Comparison of ENCODE assay signal across 22 cellular contexts in genomic region chr10:96093948-96094347, GRCh38. TPM values are rescaled to one million over a fixed set of nuclear protein-coding genes. Genes with fewer than 3 reads are reported as not detected.
DNase-seq lines count a peak whose midpoint lies in the region; ATAC-seq, FAIRE-seq and TF ChIP-seq lines count a peak whose summit lies in the region.
"Had no signal": no experiment of that assay in that cellular context is flagged by ENCODE, and none has a peak within 500 bp of the region (broad histone marks: within the 10 kb centered on the region; RNA-seq: fewer than 3 reads in every experiment).

No MANE protein-coding gene starts in this region.

- H3K36me3 Mint-ChIP-seq in activated T-helper 2 cell treated with anti-CD3 and anti-CD28 coated beads, Interferon-gamma antibody, Interleukin-2, Interleukin-4, amounts not matched to agents 10 μg/mL and 5 μg/mL and 100 μg/mL, durations not matched to agents 14 hours and 24 hours and 36 hours (ENCODE audit: low read depth), result peaks cover 16% of the 10 kb centered on the region
- no peaks in the 10 kb centered on the region for H3K36me3 Mint-ChIP-seq in glutamatergic neuron (ENCODE audit: unreplicated experiment)

- intact Hi-C loops in HepG2 (cut with micrococcal nuclease; ENCODE audit: unreplicated experiment), result loop anchor here (2.0 to 5.0 kb wide), 2 partner anchors 31 to 47 kb away; no protein-coding TSS in a partner anchor
- intact Hi-C loops in right lobe of liver (cut with DNase I), result no loop called here
- intact Hi-C loops in activated T-helper 2 cell treated with anti-CD3 and anti-CD28 coated beads, Interferon-gamma antibody, Interleukin-2, Interleukin-4, amounts not matched to agents 10 μg/mL and 5 μg/mL and 100 μg/mL, durations not matched to agents 14 hours and 24 hours and 36 hours (cut with micrococcal nuclease), result no loop called here

- no peak for FAIRE-seq in HepG2 (lab: Jason Lieb, UNC)
- FAIRE-seq: A549, GM12891, GM18507 had no signal

- 0% methylated on average over 2 of the region's 2 CpGs for WGBS in HepG2 (ENCODE audit: low lambda C conversion rate)
- WGBS in right lobe of liver (ENCODE audit: insufficient coverage, low coverage, low lambda C conversion rate, missing lambda C conversion rate), result 39% methylated on average over 2 of the region's 2 CpGs

- no peaks in the 10 kb centered on the region; a peak in 1 of 5 replicates for H3K27me3 ChIP-seq in HepG2 (ENCODE audit: control insufficient read depth in 1 of 2, insufficient read depth in 2 of 2, low read length in 2 of 2)
- peaks cover 0 to 5% of the 10 kb centered on the region in 2 donors for H3K27me3 ChIP-seq in right lobe of liver

- POLR2A ChIA-PET in HepG2 (lab: Yijun Ruan, JAX), result interaction anchor here (0.9 to 3.4 kb wide), 10 partner anchors 10 to 50 kb away, joined by 3 to 186 read pairs (median 5); partner anchors contain the start of genes CCNJ and ZNF518A

- no peak overlapping the region for H3K27ac Mint-ChIP-seq in activated T-helper 2 cell treated with anti-CD3 and anti-CD28 coated beads, Interferon-gamma antibody, Interleukin-2, Interleukin-4, amounts not matched to agents 10 μg/mL and 5 μg/mL and 100 μg/mL, durations not matched to agents 14 hours and 24 hours and 36 hours
- no peak overlapping the region for H3K27ac Mint-ChIP-seq in glutamatergic neuron (ENCODE audit: unreplicated experiment)
- H3K27ac Mint-ChIP-seq: GM23338, H9, HFFc6 had no signal

- CTCF ChIA-PET in HepG2 (lab: Yijun Ruan, JAX; ENCODE audit: low intra/inter-chr PET ratio, low total read pairs), result no interaction called here

- BruUV-seq in HepG2 (replicated peaks; lab: Mats Ljungman, UMichigan), result no TSS peak

- H3K4me3 ChIP-seq in HepG2 (replicated peaks in 1 of 3; ENCODE audit: insufficient read depth in 1 of 3, low read depth in 2 of 3, low read length in 3 of 3) (peak overlapping the region; percentile 21 to 62 (median 51); a peak in 4 of 6 replicates), right lobe of liver (no peak overlapping the region)
- H3K4me3 ChIP-seq: A549, GM23338 had no signal

- H3K4me2 ChIP-seq in HepG2 (ENCODE audit: low read depth, low read length), result peak overlapping the region; percentile 88
- H3K4me2 ChIP-seq: A549, GM23338 had no signal

- H3K9me3 Mint-ChIP-seq in activated T-helper 2 cell treated with anti-CD3 and anti-CD28 coated beads, Interferon-gamma antibody, Interleukin-2, Interleukin-4, amounts not matched to agents 10 μg/mL and 5 μg/mL and 100 μg/mL, durations not matched to agents 14 hours and 24 hours and 36 hours, result peaks cover 14% of the 10 kb centered on the region
- H3K9me3 Mint-ChIP-seq in glutamatergic neuron (ENCODE audit: unreplicated experiment), result no peaks in the 10 kb centered on the region
- H3K9me3 Mint-ChIP-seq: GM23338, H9 had no signal

- H3K4me1 ChIP-seq in HepG2 (ENCODE audit: insufficient read depth, low read length), result peaks cover 48% of the 10 kb centered on the region
- no peaks in the 10 kb centered on the region for H3K4me1 ChIP-seq in right lobe of liver

- H3K4me3 Mint-ChIP-seq in activated T-helper 2 cell treated with anti-CD3 and anti-CD28 coated beads, Interferon-gamma antibody, Interleukin-2, Interleukin-4, amounts not matched to agents 10 μg/mL and 5 μg/mL and 100 μg/mL, durations not matched to agents 14 hours and 24 hours and 36 hours (ENCODE audit: low read depth), result no peak overlapping the region
- no peak overlapping the region for H3K4me3 Mint-ChIP-seq in glutamatergic neuron (ENCODE audit: unreplicated experiment)
- H3K4me3 Mint-ChIP-seq: CD4-positive, alpha-beta memory T cell; GM23338; H9; HFFc6 had no signal

- TF ChIP-seq RAD21 in HepG2 (CRISPR knock-in tag; IDR thresholded peaks at IDR 0.05), result no peak

- TF ChIP-seq EP300 in HepG2 (IDR thresholded peaks at IDR 0.05; ENCODE audit: low read depth in 2 of 2, low read length in 2 of 2) (0 out of 4 replicates have a peak, but pooled peaks of 1 of the 2 experiments have one; percentile 36), HepG2 (CRISPR knock-in tag; IDR thresholded peaks at IDR 0.05; ENCODE audit: borderline replicate concordance) (no peak)

- ATAC-seq in HepG2 (peak; percentile 64), right lobe of liver (no peak)
- ATAC-seq: A549, GM23338 had no signal

- peak overlapping the region; percentile 65 for H3K9ac ChIP-seq in HepG2 (ENCODE audit: insufficient read depth, low read depth, low read length)

- peaks cover 9% of the 10 kb centered on the region for H3K4me1 Mint-ChIP-seq in activated T-helper 2 cell treated with anti-CD3 and anti-CD28 coated beads, Interferon-gamma antibody, Interleukin-2, Interleukin-4, amounts not matched to agents 10 μg/mL and 5 μg/mL and 100 μg/mL, durations not matched to agents 14 hours and 24 hours and 36 hours (ENCODE audit: low read depth)
- H3K4me1 Mint-ChIP-seq in glutamatergic neuron (ENCODE audit: low read depth, unreplicated experiment), result no peaks in the 10 kb centered on the region
- H3K4me1 Mint-ChIP-seq: GM23338, H9 had no signal

- no peaks in the 10 kb centered on the region for H3K79me2 ChIP-seq in HepG2 (ENCODE audit: insufficient read depth, low read length)

- H3K27ac ChIP-seq in HepG2 (ENCODE audit: extremely low read length, insufficient read depth, low read length) (peak overlapping the region; percentile 89), right lobe of liver (no peak overlapping the region)
- H3K27ac ChIP-seq: A549 had no signal

- TF ChIP-seq CTCF in HepG2 (CRISPR knock-in tag; IDR thresholded peaks at IDR 0.05), result no peak
- no peak for TF ChIP-seq CTCF in right lobe of liver (IDR thresholded peaks at IDR 0.05)
- TF ChIP-seq CTCF in glutamatergic neuron (IDR thresholded peaks at IDR 0.05; ENCODE audit: partially characterized antibody, unreplicated experiment), result no peak

- H3K36me3 ChIP-seq in HepG2 (replicated peaks in 1 of 2; ENCODE audit: control insufficient read depth in 1 of 2, insufficient read depth in 2 of 2, low read length in 2 of 2), result no peaks in the 10 kb centered on the region
- no peaks in the 10 kb centered on the region for H3K36me3 ChIP-seq in right lobe of liver

- peak; percentile 63 for DNase-seq in HepG2 (ENCODE audit: low spot score)
- DNase-seq in right lobe of liver, result no peak
- DNase-seq in OCI-M1 (lab: John Stamatoyannopoulos, UW), result peak; percentile 17
- peak; percentile 59 for DNase-seq in foreskin melanocyte
- no peak for DNase-seq in activated T-helper 2 cell treated with anti-CD3 and anti-CD28 coated beads, Interferon-gamma antibody, Interleukin-2, Interleukin-4, amounts not matched to agents 10 μg/mL and 5 μg/mL and 100 μg/mL, durations not matched to agents 14 hours and 24 hours and 36 hours (ENCODE audit: low spot score)
- DNase-seq in glutamatergic neuron, result no peak
- DNase-seq in NCI-H82 treated with DMSO at 0.1 percent for 48 hours (lab: John Stamatoyannopoulos, UW; ENCODE audit: unreplicated experiment), result no peak
- DNase-seq: 8988T; ACHN; C1 segment of cervical spinal cord; Calu3; CD4-positive, alpha-beta memory T cell; COR-L47; DMS53; DMS79 treated with DMSO at 0.1 percent for 48 hours; GF-D8; H9; HFFc6 had no signal

- in situ Hi-C loops in HepG2 (cut with HindIII; ENCODE audit: extremely low pct_ligation_motif_present, low pct_unique_long_range_greater_than_20kb), result loop anchor here (5.0 kb wide), 1 partner anchor 33 kb away; no protein-coding TSS in a partner anchor

- TF ChIP-seq POLR2A in HepG2 (IDR thresholded peaks at IDR 0.05; ENCODE audit: insufficient read depth in 1 of 2, low read depth in 2 of 2, low read length in 2 of 2) (no peak), right lobe of liver (IDR thresholded peaks at IDR 0.05) (no peak)

- peaks cover 44% of the 10 kb centered on the region for H3K27me3 Mint-ChIP-seq in activated T-helper 2 cell treated with anti-CD3 and anti-CD28 coated beads, Interferon-gamma antibody, Interleukin-2, Interleukin-4, amounts not matched to agents 10 μg/mL and 5 μg/mL and 100 μg/mL, durations not matched to agents 14 hours and 24 hours and 36 hours (ENCODE audit: low read depth)
- peaks cover 2% of the 10 kb centered on the region for H3K27me3 Mint-ChIP-seq in glutamatergic neuron (ENCODE audit: unreplicated experiment)

- no peaks in the 10 kb centered on the region for H4K20me1 ChIP-seq in HepG2 (ENCODE audit: insufficient read depth, low read length)

- no peaks in the 10 kb centered on the region for H3K9me3 ChIP-seq in HepG2 (ENCODE audit: low read length)
- no peaks in the 10 kb centered on the region for H3K9me3 ChIP-seq in right lobe of liver

- H2AFZ ChIP-seq in HepG2 (ENCODE audit: low read length), result peak overlapping the region; percentile 65
- H2AFZ ChIP-seq: GM23338 had no signal

RNA-seq across cellular contexts. Expression of gene ZNF518A, which starts 36.1 kb away (rescaled TPM):
- 37.1 and 61.6 TPM in 2 replicates for total RNA-seq in HepG2 (2016; rRNA removed; fragmentation: Illumina TruSeq; extraction: Trizol)
- 3.7 and 6.0 TPM in 2 replicates for total RNA-seq in HepG2 (2016; cell fraction: cytosol; rRNA removed; fragmentation: Illumina TruSeq; extraction: Trizol; ENCODE audit: low read depth)
- 37.6 and 58.4 TPM in 2 replicates for total RNA-seq in HepG2 (2016; cell fraction: insoluble cytoplasmic fraction; rRNA removed; fragmentation: Illumina TruSeq; extraction: Trizol)
- 13.1 and 14.3 TPM in 2 replicates for total RNA-seq in HepG2 (2016; cell fraction: membrane; rRNA removed; fragmentation: Illumina TruSeq; extraction: Trizol)
- total RNA-seq in HepG2 (2016; cell fraction: nucleus; rRNA removed; fragmentation: Illumina TruSeq; extraction: Trizol), result 82.1 and 84.5 TPM in 2 replicates
- polyA plus RNA-seq in HepG2 (2011; rRNA removed), result 16.6 and 21.7 TPM in 2 replicates
- polyA plus RNA-seq in HepG2 (2011; cell fraction: cytosol; rRNA removed), result 5.1 and 6.9 TPM in 2 replicates
- polyA plus RNA-seq in HepG2 (2011; cell fraction: nucleus; rRNA removed), result 23.4 and 32.9 TPM in 2 replicates
- polyA plus RNA-seq in HepG2 (2012), result 15.3 and 20.5 TPM in 2 replicates
- polyA plus RNA-seq in HepG2 (2016; cell fraction: cytosol; fragmentation: Illumina TruSeq; extraction: Trizol; ENCODE audit: low read depth), result 0.68 and 0.89 TPM in 2 replicates
- 19.2 and 24.5 TPM in 2 replicates for polyA plus RNA-seq in HepG2 (2016; cell fraction: insoluble cytoplasmic fraction; fragmentation: Illumina TruSeq; extraction: Trizol; ENCODE audit: low read depth)
- polyA plus RNA-seq in HepG2 (2016; cell fraction: membrane; fragmentation: Illumina TruSeq; extraction: Trizol; ENCODE audit: low read depth), result 1.9 and 2.0 TPM in 2 replicates
- 97.5 and 102 TPM in 2 replicates for polyA plus RNA-seq in HepG2 (2016; cell fraction: nucleus; fragmentation: Illumina TruSeq; extraction: Trizol; ENCODE audit: insufficient read depth, low read depth)
- polyA minus RNA-seq in HepG2 (2011; rRNA and poly(A)+ RNA removed; ENCODE audit: low replicate concordance), result 2.5 and 29.2 TPM in 2 replicates
- 24.5 and 30.6 TPM in 2 replicates for polyA minus RNA-seq in HepG2 (2011; cell fraction: cytosol; rRNA and poly(A)+ RNA removed)
- polyA minus RNA-seq in HepG2 (2011; cell fraction: nucleus; rRNA and poly(A)+ RNA removed), result 154 and 169 TPM in 2 replicates
- total RNA-seq in right lobe of liver, result 10 to 100 TPM in 1 of 6 experiments, 1 to 10 TPM in 5; 6.7 to 10.4 (median 8.8) TPM
- total RNA-seq in activated T-helper 2 cell treated with anti-CD3 and anti-CD28 coated beads, Interferon-gamma antibody, Interleukin-2, Interleukin-4, amounts not matched to agents 10 μg/mL and 5 μg/mL and 100 μg/mL, durations not matched to agents 14 hours and 24 hours and 36 hours, result 16.0 and 18.0 TPM in 2 replicates
- total RNA-seq in glutamatergic neuron (ENCODE audit: unreplicated experiment), result 39.0 TPM

RNA-seq across cellular contexts. Expression of gene CCNJ, which starts 50.6 kb away (rescaled TPM):
- 21.5 and 33.9 TPM in 2 replicates for total RNA-seq in HepG2 (2016; rRNA removed; fragmentation: Illumina TruSeq; extraction: Trizol)
- total RNA-seq in HepG2 (2016; cell fraction: cytosol; rRNA removed; fragmentation: Illumina TruSeq; extraction: Trizol; ENCODE audit: low read depth), result 8.0 and 8.5 TPM in 2 replicates
- 23.4 and 30.7 TPM in 2 replicates for total RNA-seq in HepG2 (2016; cell fraction: insoluble cytoplasmic fraction; rRNA removed; fragmentation: Illumina TruSeq; extraction: Trizol)
- total RNA-seq in HepG2 (2016; cell fraction: membrane; rRNA removed; fragmentation: Illumina TruSeq; extraction: Trizol), result 34.5 and 36.8 TPM in 2 replicates
- total RNA-seq in HepG2 (2016; cell fraction: nucleus; rRNA removed; fragmentation: Illumina TruSeq; extraction: Trizol), result 16.1 and 17.6 TPM in 2 replicates
- polyA plus RNA-seq in HepG2 (2011; rRNA removed), result 14.1 and 14.3 TPM in 2 replicates
- 8.6 and 11.0 TPM in 2 replicates for polyA plus RNA-seq in HepG2 (2011; cell fraction: cytosol; rRNA removed)
- 8.8 and 9.4 TPM in 2 replicates for polyA plus RNA-seq in HepG2 (2011; cell fraction: nucleus; rRNA removed)
- 9.9 and 11.8 TPM in 2 replicates for polyA plus RNA-seq in HepG2 (2012)
- polyA plus RNA-seq in HepG2 (2016; cell fraction: cytosol; fragmentation: Illumina TruSeq; extraction: Trizol; ENCODE audit: low read depth), result 6.4 and 7.7 TPM in 2 replicates
- 28.1 and 28.7 TPM in 2 replicates for polyA plus RNA-seq in HepG2 (2016; cell fraction: insoluble cytoplasmic fraction; fragmentation: Illumina TruSeq; extraction: Trizol; ENCODE audit: low read depth)
- polyA plus RNA-seq in HepG2 (2016; cell fraction: membrane; fragmentation: Illumina TruSeq; extraction: Trizol; ENCODE audit: low read depth), result 21.3 and 21.7 TPM in 2 replicates
- polyA plus RNA-seq in HepG2 (2016; cell fraction: nucleus; fragmentation: Illumina TruSeq; extraction: Trizol; ENCODE audit: insufficient read depth, low read depth), result 29.2 and 29.5 TPM in 2 replicates
- 17.6 and 34.1 TPM in 2 replicates for polyA minus RNA-seq in HepG2 (2011; rRNA and poly(A)+ RNA removed; ENCODE audit: low replicate concordance)
- 12.0 and 16.8 TPM in 2 replicates for polyA minus RNA-seq in HepG2 (2011; cell fraction: cytosol; rRNA and poly(A)+ RNA removed)
- 11.8 and 15.2 TPM in 2 replicates for polyA minus RNA-seq in HepG2 (2011; cell fraction: nucleus; rRNA and poly(A)+ RNA removed)
- 1 to 10 TPM; 1.3 to 3.3 (median 2.3) TPM for total RNA-seq in right lobe of liver
- 8.3 and 9.3 TPM in 2 replicates for total RNA-seq in activated T-helper 2 cell treated with anti-CD3 and anti-CD28 coated beads, Interferon-gamma antibody, Interleukin-2, Interleukin-4, amounts not matched to agents 10 μg/mL and 5 μg/mL and 100 μg/mL, durations not matched to agents 14 hours and 24 hours and 36 hours
- total RNA-seq in glutamatergic neuron (ENCODE audit: unreplicated experiment), result 42.9 TPM

Comparison
In these comparisons a context has a peak if more than half of its experiments do, and no peak if none do; other contexts are left out.
1. DNase-seq: peak in HepG2 (single experiment), OCI-M1 (single experiment) and foreskin melanocyte (single experiment); none in right lobe of liver (0 of 3), activated T-helper 2 cell treated with anti-CD3 and anti-CD28 coated beads, Interferon-gamma antibody, Interleukin-2, Interleukin-4, amounts not matched to agents 10 μg/mL and 5 μg/mL and 100 μg/mL, durations not matched to agents 14 hours and 24 hours and 36 hours (single experiment), glutamatergic neuron (single experiment) and NCI-H82 treated with DMSO at 0.1 percent for 48 hours (single experiment).
2. H3K4me3 ChIP-seq: peak in HepG2 (3 of 3); none in right lobe of liver (0 of 3).